ENCODE assay signal across 6 cellular contexts in genomic region chr11:66327171-66328035, GRCh38. TPM values are rescaled to one million over a fixed set of nuclear protein-coding genes. Genes with fewer than 3 reads are reported as not detected.
DNase-seq lines count a peak whose midpoint lies in the region; ATAC-seq, FAIRE-seq and TF ChIP-seq lines count a peak whose summit lies in the region.

No MANE protein-coding gene starts in this region.

- H3K18ac ChIP-seq in IMR-90 (ENCODE audit: low read depth, low read length), result peak overlapping the region; percentile 95

- peaks cover 29% of the 10 kb centered on the region for H3K9me1 ChIP-seq in IMR-90 (ENCODE audit: insufficient read depth, low read length)

- H3K23ac ChIP-seq in IMR-90 (ENCODE audit: low read depth, low read length), result peak overlapping the region; percentile 100

- H3K27ac ChIP-seq in IMR-90 (ENCODE audit: insufficient read depth, low read length) (peak overlapping the region; percentile 95), rectal smooth muscle tissue (ENCODE audit: low read depth, low read length) (peak overlapping the region; percentile 40)

- H3K14ac ChIP-seq in IMR-90 (replicated peaks; ENCODE audit: low read depth, low read length), result peak overlapping the region; percentile 100

- 0 out of 2 replicates have a peak, but pooled peaks have one; percentile 23 for TF ChIP-seq POLR2A in IMR-90 (IDR thresholded peaks at IDR 0.05; ENCODE audit: low read depth, low read length)

- peak overlapping the region; percentile 100 for H4K91ac ChIP-seq in IMR-90 (ENCODE audit: insufficient read depth, low read depth, low read length)

- in situ Hi-C loops in IMR-90 (cut with MboI; ENCODE audit: low sequenced_read_pairs), result no loop called here

- H2AK9ac ChIP-seq in IMR-90 (replicated peaks; ENCODE audit: low read depth, low read length, poor library complexity), result peak overlapping the region; percentile 100

- H4K5ac ChIP-seq in IMR-90 (ENCODE audit: low read depth, low read length), result peak overlapping the region; percentile 96

- H3K4me1 ChIP-seq in IMR-90 (ENCODE audit: control insufficient read depth, insufficient read depth, low read length) (peaks cover 43% of the 10 kb centered on the region), rectal smooth muscle tissue (ENCODE audit: control insufficient read depth, insufficient read depth, low read length) (peaks cover 6% of the 10 kb centered on the region)

- peak overlapping the region; percentile 100; the same call in 2 of the 3 replicates for H2BK15ac ChIP-seq in IMR-90 (ENCODE audit: low read depth, low read length)

- peak; percentile 94 for FAIRE-seq in bronchial epithelial cell (lab: Jason Lieb, UNC)

- H3K36me3 ChIP-seq in IMR-90 (ENCODE audit: control insufficient read depth, insufficient read depth, low read length), result peaks cover 5% of the 10 kb centered on the region
- peaks cover 10% of the 10 kb centered on the region for H3K36me3 ChIP-seq in bronchial epithelial cell (ENCODE audit: control insufficient read depth, insufficient read depth, low read length)
- peaks cover 2% of the 10 kb centered on the region for H3K36me3 ChIP-seq in rectal smooth muscle tissue (ENCODE audit: control insufficient read depth, insufficient read depth, low read length)

- H3K9me3 ChIP-seq in IMR-90 (ENCODE audit: control insufficient read depth, insufficient read depth, low read length), result no peaks in the 10 kb centered on the region

- peak overlapping the region; percentile 100 for H2AK5ac ChIP-seq in IMR-90 (ENCODE audit: low read depth, low read length)

- H2AFZ ChIP-seq in IMR-90 (replicated peaks; ENCODE audit: low read length, poor library complexity), result peak overlapping the region; percentile 94

- peak overlapping the region; percentile 90 for H3K56ac ChIP-seq in IMR-90 (ENCODE audit: extremely low read depth, insufficient read depth, low read length)

- peak overlapping the region; percentile 33 for H3K4me2 ChIP-seq in IMR-90 (ENCODE audit: low read depth, low read length)

- BruUV-seq in IMR-90 (replicated peaks; lab: Mats Ljungman, UMichigan), result no TSS peak

- no peaks in the 10 kb centered on the region for H3K27me3 ChIP-seq in IMR-90 (ENCODE audit: control insufficient read depth, insufficient read depth, low read length)
- H3K27me3 ChIP-seq in bronchial epithelial cell (ENCODE audit: control insufficient read depth, insufficient read depth, low read length), result no peaks in the 10 kb centered on the region
- no peaks in the 10 kb centered on the region for H3K27me3 ChIP-seq in rectal smooth muscle tissue (ENCODE audit: control insufficient read depth, insufficient read depth, low read length)

- H3K9ac ChIP-seq in IMR-90 (ENCODE audit: low read depth, low read length) (peak overlapping the region; percentile 63), rectal smooth muscle tissue (ENCODE audit: low read length) (no peak overlapping the region)

- dilution Hi-C loops in IMR-90 (cut with HindIII; ENCODE audit: low sequenced_read_pairs, unreplicated experiment), result no loop called here

- DNase-seq in IMR-90 (peak; percentile 64), bronchial epithelial cell (ENCODE audit: low read depth) (peak; percentile 38), NOMO-1 treated with dmso at 0.1 percent for 144 hours (lab: John Stamatoyannopoulos, UW; ENCODE audit: unreplicated experiment) (no peak), SKM-1 treated with dmso at 0.1 percent for 144 hours (lab: John Stamatoyannopoulos, UW; ENCODE audit: unreplicated experiment) (no peak)

- peak overlapping the region; percentile 100 for H2BK120ac ChIP-seq in IMR-90 (ENCODE audit: low read depth, low read length)

- peak overlapping the region; percentile 100 for H3K4ac ChIP-seq in IMR-90 (ENCODE audit: low read depth, low read length)

- peak overlapping the region; percentile 100 for H2BK5ac ChIP-seq in IMR-90 (ENCODE audit: low read depth, low read length, poor library complexity, severe bottlenecking)

- intact Hi-C loops in IMR-90 (cut with micrococcal nuclease), result loop anchor here (1.0 kb wide), 3 partner anchors 15 to 105 kb away; partner anchors contain the start of gene YIF1A

- no peak overlapping the region for H3K4me3 ChIP-seq in IMR-90 (ENCODE audit: insufficient read depth, low read depth, low read length)
- no peak overlapping the region for H3K4me3 ChIP-seq in bronchial epithelial cell (ENCODE audit: low read depth, low read length)
- H3K4me3 ChIP-seq in rectal smooth muscle tissue (ENCODE audit: low read length), result no peak overlapping the region

- peak; percentile 64 for ATAC-seq in IMR-90 (ENCODE audit: low read depth)
- no peak for ATAC-seq in GM19395 (IDR thresholded peaks at IDR 0.05; ENCODE audit: unreplicated experiment)

- CTCF ChIA-PET in IMR-90 (lab: Yijun Ruan, JAX), result interaction anchor here (0.6 to 1.0 kb wide), 4 partner anchors 14 to 62 kb away, joined by 4 read pairs; no protein-coding TSS in a partner anchor

- POLR2A ChIA-PET in IMR-90 (lab: Charles Lee; ENCODE audit: unreplicated experiment), result interaction anchor here (0.9 to 1.1 kb wide), 6 partner anchors 8 to 38 kb away, joined by 3 to 18 read pairs (median 4); partner anchors contain the start of genes CD248, RIN1 and YIF1A

- 0 out of 2 replicates have a peak, but pooled peaks have one; percentile 15 for TF ChIP-seq CTCF in IMR-90 (conservative IDR thresholded peaks at IDR 0.05; ENCODE audit: low read depth, low read length)
- TF ChIP-seq CTCF in bronchial epithelial cell (IDR thresholded peaks at IDR 0.05; ENCODE audit: insufficient read depth, low read length, severe bottlenecking), result no peak

- peak overlapping the region; percentile 81 to 100 for H4K8ac ChIP-seq in IMR-90 (ENCODE audit: low read depth in 2 of 2, low read length in 2 of 2)

- peak; percentile 27; the same call in 1 of the 2 replicates for TF ChIP-seq RAD21 in IMR-90 (IDR thresholded peaks at IDR 0.05; ENCODE audit: low read length)

- H4K20me1 ChIP-seq in IMR-90 (ENCODE audit: insufficient read depth, low read length), result no peaks in the 10 kb centered on the region

- H3K79me1 ChIP-seq in IMR-90 (ENCODE audit: low read depth in 1 of 2, low read length in 2 of 2), result peaks cover 0 to 38% of the 10 kb centered on the region in 2 experiments; a peak in 3 of 4 replicates

- WGBS in IMR-90 (ENCODE audit: extremely low coverage in 2 of 2, insufficient read length in 1 of 2), 2 experiments, result 54% methylated on average over 10 of the region's 11 CpGs; no CpG with 5 or more reads in 1 of the 2 experiments

- peak overlapping the region; percentile 100 for H2BK20ac ChIP-seq in IMR-90 (ENCODE audit: low read depth, low read length)

TF ChIP-seq in IMR-90, 13 proteins besides CTCF, POLR2A, EP300 and RAD21:
- TF ChIP-seq MAZ (IDR thresholded peaks at IDR 0.05; ENCODE audit: borderline replicate concordance, low read depth, low read length), result peak; percentile 53; the same call in 1 of the 2 replicates
- no peak for TF ChIP-seq CHD1 (IDR thresholded peaks at IDR 0.05; ENCODE audit: low read depth, low read length)
- peak; percentile 46; the same call in 1 of the 2 replicates for TF ChIP-seq MAFK (IDR thresholded peaks at IDR 0.05; ENCODE audit: low read depth, low read length)
- TF ChIP-seq FOS (IDR thresholded peaks at IDR 0.05; ENCODE audit: low read depth, low read length), result 0 out of 2 replicates have a peak, but pooled peaks have one; percentile 28
- TF ChIP-seq RFX5 (IDR thresholded peaks at IDR 0.05; ENCODE audit: low read depth, low read length), result no peak

RNA-seq across cellular contexts. Expression of gene RIN1, which starts 8.8 kb away (rescaled TPM):
- total RNA-seq in IMR-90 (2012; rRNA removed) (9.9 and 10.6 TPM in 2 replicates), bronchial epithelial cell (19.0 and 19.7 TPM in 2 replicates)
- polyA plus RNA-seq in IMR-90 (2012; rRNA removed), result 20.8 and 27.1 TPM in 2 replicates
- 19.8 and 26.9 TPM in 2 replicates for polyA plus RNA-seq in IMR-90 (2012; cell fraction: cytosol; rRNA removed)
- 58.8 and 120 TPM in 2 replicates for polyA plus RNA-seq in IMR-90 (2012; cell fraction: nucleus; rRNA removed; ENCODE audit: low replicate concordance)

RNA-seq across cellular contexts. Expression of gene CD248, which starts 10.6 kb away (rescaled TPM):
- total RNA-seq in IMR-90 (2012; rRNA removed) (19.5 and 25.6 TPM in 2 replicates), bronchial epithelial cell (under 0.01 TPM in 2 replicates)
- 209 and 223 TPM in 2 replicates for polyA plus RNA-seq in IMR-90 (2012; rRNA removed)
- polyA plus RNA-seq in IMR-90 (2012; cell fraction: cytosol; rRNA removed), result 280 and 375 TPM in 2 replicates
- polyA plus RNA-seq in IMR-90 (2012; cell fraction: nucleus; rRNA removed; ENCODE audit: low replicate concordance), result 114 and 198 TPM in 2 replicates

RNA-seq across cellular contexts. Expression of gene BRMS1, which starts 17.5 kb away (rescaled TPM):
- 57.9 and 67.2 TPM in 2 replicates for total RNA-seq in IMR-90 (2012; rRNA removed)
- 48.3 and 51.9 TPM in 2 replicates for polyA plus RNA-seq in IMR-90 (2012; rRNA removed)
- polyA plus RNA-seq in IMR-90 (2012; cell fraction: cytosol; rRNA removed), result 38.2 and 49.5 TPM in 2 replicates
- 43.6 and 65.0 TPM in 2 replicates for polyA plus RNA-seq in IMR-90 (2012; cell fraction: nucleus; rRNA removed; ENCODE audit: low replicate concordance)
- 67.6 and 81.6 TPM in 2 replicates for total RNA-seq in bronchial epithelial cell

RNA-seq across cellular contexts. Expression of gene B4GAT1, which starts 20.0 kb away (rescaled TPM):
- total RNA-seq in IMR-90 (2012; rRNA removed) (10.6 and 13.9 TPM in 2 replicates), bronchial epithelial cell (7.7 and 10.8 TPM in 2 replicates)
- polyA plus RNA-seq in IMR-90 (2012; rRNA removed), result 18.4 and 20.5 TPM in 2 replicates
- polyA plus RNA-seq in IMR-90 (2012; cell fraction: cytosol; rRNA removed), result 16.5 and 24.6 TPM in 2 replicates
- polyA plus RNA-seq in IMR-90 (2012; cell fraction: nucleus; rRNA removed; ENCODE audit: low replicate concordance), result 8.5 and 9.5 TPM in 2 replicates

RNA-seq across cellular contexts. Expression of gene TMEM151A, which starts 35.7 kb away (rescaled TPM):
- total RNA-seq in IMR-90 (2012; rRNA removed), result not detected in 2 replicates
- polyA plus RNA-seq in IMR-90 (2012; rRNA removed), result 0.03 and 0.07 TPM in 2 replicates
- polyA plus RNA-seq in IMR-90 (2012; cell fraction: cytosol; rRNA removed), result 0.04 and 0.18 TPM in 2 replicates
- 0.11 and 0.21 TPM in 2 replicates for polyA plus RNA-seq in IMR-90 (2012; cell fraction: nucleus; rRNA removed; ENCODE audit: low replicate concordance)
- not detected in 2 replicates for total RNA-seq in bronchial epithelial cell

Comparison
In these comparisons a context has a peak if more than half of its experiments do, and no peak if none do; other contexts are left out.
1. DNase-seq: peak in IMR-90 (single experiment) and bronchial epithelial cell (single experiment); none in NOMO-1 treated with dmso at 0.1 percent for 144 hours (single experiment) and SKM-1 treated with dmso at 0.1 percent for 144 hours (single experiment).
2. RNA of gene CD248, which starts 10.6 kb away (total RNA-seq): 19.5 to 25.6 TPM in IMR-90; under 0.01 TPM in bronchial epithelial cell; every median in the first group is over 10 times any median in the second.